ENCODE assay signal across 1 cellular context in genomic region chr11:35290876-35291275, GRCh38.
TF ChIP-seq lines count a peak whose summit lies in the region.

No MANE protein-coding gene starts in this region.

TF ChIP-seq in GM23338, 12 proteins besides CTCF, POLR2A, EP300 and RAD21 (continued from another document):
- no peak for TF ChIP-seq ZNF462 (CRISPR knock-in tag; IDR thresholded peaks at IDR 0.05)
- no peak for TF ChIP-seq EZH2phosphoT487 (IDR thresholded peaks at IDR 0.05; ENCODE audit: unreplicated experiment)
- TF ChIP-seq, protein P1, sequence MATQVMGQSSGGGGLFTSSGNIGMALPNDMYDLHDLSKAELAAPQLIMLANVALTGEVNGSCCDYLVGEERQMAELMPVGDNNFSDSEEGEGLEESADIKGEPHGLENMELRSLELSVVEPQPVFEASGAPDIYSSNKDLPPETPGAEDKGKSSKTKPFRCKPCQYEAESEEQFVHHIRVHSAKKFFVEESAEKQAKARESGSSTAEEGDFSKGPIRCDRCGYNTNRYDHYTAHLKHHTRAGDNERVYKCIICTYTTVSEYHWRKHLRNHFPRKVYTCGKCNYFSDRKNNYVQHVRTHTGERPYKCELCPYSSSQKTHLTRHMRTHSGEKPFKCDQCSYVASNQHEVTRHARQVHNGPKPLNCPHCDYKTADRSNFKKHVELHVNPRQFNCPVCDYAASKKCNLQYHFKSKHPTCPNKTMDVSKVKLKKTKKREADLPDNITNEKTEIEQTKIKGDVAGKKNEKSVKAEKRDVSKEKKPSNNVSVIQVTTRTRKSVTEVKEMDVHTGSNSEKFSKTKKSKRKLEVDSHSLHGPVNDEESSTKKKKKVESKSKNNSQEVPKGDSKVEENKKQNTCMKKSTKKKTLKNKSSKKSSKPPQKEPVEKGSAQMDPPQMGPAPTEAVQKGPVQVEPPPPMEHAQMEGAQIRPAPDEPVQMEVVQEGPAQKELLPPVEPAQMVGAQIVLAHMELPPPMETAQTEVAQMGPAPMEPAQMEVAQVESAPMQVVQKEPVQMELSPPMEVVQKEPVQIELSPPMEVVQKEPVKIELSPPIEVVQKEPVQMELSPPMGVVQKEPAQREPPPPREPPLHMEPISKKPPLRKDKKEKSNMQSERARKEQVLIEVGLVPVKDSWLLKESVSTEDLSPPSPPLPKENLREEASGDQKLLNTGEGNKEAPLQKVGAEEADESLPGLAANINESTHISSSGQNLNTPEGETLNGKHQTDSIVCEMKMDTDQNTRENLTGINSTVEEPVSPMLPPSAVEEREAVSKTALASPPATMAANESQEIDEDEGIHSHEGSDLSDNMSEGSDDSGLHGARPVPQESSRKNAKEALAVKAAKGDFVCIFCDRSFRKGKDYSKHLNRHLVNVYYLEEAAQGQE (IDR thresholded peaks at IDR 0.05; ENCODE audit: unreplicated experiment): no peak
